ENCODE assay signal across 1 cellular context in the genomic region with DNA sequence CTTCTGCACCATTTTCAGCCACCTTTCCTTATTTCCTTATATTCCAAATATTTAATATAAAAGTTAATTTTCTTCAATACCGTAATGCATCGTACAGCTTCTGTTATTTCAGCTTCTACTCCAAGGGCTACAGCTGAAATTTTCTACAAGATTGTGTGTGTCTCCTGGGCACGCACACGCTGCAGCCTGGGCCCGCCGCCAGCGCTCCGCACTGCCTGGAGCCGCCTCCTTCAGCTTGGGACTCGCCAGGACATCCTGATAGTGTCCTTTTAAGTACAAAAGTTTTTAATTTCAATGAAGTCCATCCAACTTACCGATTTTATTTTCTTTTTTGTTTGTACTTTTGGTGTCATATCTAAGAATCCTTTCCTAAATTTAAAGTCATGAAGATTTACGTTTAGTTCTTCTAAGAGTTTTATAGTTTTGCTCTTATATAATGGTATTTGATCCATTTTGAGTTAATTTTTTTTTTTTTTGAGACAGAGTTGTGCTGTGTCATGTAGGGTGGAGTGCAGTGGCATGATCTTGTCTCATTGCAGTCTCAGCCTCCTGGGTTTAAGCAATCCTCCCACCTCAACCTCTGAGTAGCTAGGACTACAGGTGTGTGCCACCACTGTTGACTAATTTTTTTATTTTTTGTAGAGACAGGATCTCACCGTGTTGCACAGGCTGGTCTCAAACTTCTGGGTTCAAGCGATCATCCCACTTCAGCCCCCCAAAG.
A peak's percentile ranks its signal among the peaks of the same experiment; 100 is the strongest.
TF ChIP-seq lines count a peak whose summit lies in the region.

No MANE protein-coding gene starts in this region.

TF ChIP-seq in K562, 482 proteins besides CTCF, POLR2A, EP300 and RAD21 (continued from another document):
- TF ChIP-seq, protein P1, sequence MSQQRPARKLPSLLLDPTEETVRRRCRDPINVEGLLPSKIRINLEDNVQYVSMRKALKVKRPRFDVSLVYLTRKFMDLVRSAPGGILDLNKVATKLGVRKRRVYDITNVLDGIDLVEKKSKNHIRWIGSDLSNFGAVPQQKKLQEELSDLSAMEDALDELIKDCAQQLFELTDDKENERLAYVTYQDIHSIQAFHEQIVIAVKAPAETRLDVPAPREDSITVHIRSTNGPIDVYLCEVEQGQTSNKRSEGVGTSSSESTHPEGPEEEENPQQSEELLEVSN (IDR thresholded peaks at IDR 0.05; ENCODE audit: borderline replicate concordance in 1 of 2, extremely low read depth in 1 of 2, insufficient read depth in 1 of 2, insufficient read length in 1 of 2, low read depth in 1 of 2, low read length in 1 of 2, poor library complexity in 1 of 2, severe bottlenecking in 1 of 2): peak in 1 of 2 experiments; percentile 23
- TF ChIP-seq TRIM24 (IDR thresholded peaks at IDR 0.05) (0 out of 4 replicates have a peak, but pooled peaks of 1 of the 2 experiments have one; percentile 46), OTX1 (CRISPR knock-in tag; IDR thresholded peaks at IDR 0.05) (no peak), HLTF (IDR thresholded peaks at IDR 0.05) (0 out of 2 replicates have a peak, but pooled peaks have one; percentile 36), RBM15 (IDR thresholded peaks at IDR 0.05; ENCODE audit: insufficient read depth, low read length) (no peak), ZNF444 (CRISPR knock-in tag; IDR thresholded peaks at IDR 0.05) (no peak), ZNF76 (CRISPR knock-in tag; IDR thresholded peaks at IDR 0.05; ENCODE audit: borderline replicate concordance) (no peak), POU5F1 (IDR thresholded peaks at IDR 0.05; ENCODE audit: borderline replicate concordance, low read depth, low read length, partially characterized antibody) (no peak)
- TF ChIP-seq, protein P2, sequence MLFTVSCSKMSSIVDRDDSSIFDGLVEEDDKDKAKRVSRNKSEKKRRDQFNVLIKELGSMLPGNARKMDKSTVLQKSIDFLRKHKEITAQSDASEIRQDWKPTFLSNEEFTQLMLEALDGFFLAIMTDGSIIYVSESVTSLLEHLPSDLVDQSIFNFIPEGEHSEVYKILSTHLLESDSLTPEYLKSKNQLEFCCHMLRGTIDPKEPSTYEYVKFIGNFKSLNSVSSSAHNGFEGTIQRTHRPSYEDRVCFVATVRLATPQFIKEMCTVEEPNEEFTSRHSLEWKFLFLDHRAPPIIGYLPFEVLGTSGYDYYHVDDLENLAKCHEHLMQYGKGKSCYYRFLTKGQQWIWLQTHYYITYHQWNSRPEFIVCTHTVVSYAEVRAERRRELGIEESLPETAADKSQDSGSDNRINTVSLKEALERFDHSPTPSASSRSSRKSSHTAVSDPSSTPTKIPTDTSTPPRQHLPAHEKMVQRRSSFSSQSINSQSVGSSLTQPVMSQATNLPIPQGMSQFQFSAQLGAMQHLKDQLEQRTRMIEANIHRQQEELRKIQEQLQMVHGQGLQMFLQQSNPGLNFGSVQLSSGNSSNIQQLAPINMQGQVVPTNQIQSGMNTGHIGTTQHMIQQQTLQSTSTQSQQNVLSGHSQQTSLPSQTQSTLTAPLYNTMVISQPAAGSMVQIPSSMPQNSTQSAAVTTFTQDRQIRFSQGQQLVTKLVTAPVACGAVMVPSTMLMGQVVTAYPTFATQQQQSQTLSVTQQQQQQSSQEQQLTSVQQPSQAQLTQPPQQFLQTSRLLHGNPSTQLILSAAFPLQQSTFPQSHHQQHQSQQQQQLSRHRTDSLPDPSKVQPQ (CRISPR knock-in tag; IDR thresholded peaks at IDR 0.05; ENCODE audit: borderline replicate concordance): no peak
TF ChIP-seq in K562: peak in this region for 37.
